Comparison of ENCODE assay signal across 1 cellular context in the genomic region with DNA sequence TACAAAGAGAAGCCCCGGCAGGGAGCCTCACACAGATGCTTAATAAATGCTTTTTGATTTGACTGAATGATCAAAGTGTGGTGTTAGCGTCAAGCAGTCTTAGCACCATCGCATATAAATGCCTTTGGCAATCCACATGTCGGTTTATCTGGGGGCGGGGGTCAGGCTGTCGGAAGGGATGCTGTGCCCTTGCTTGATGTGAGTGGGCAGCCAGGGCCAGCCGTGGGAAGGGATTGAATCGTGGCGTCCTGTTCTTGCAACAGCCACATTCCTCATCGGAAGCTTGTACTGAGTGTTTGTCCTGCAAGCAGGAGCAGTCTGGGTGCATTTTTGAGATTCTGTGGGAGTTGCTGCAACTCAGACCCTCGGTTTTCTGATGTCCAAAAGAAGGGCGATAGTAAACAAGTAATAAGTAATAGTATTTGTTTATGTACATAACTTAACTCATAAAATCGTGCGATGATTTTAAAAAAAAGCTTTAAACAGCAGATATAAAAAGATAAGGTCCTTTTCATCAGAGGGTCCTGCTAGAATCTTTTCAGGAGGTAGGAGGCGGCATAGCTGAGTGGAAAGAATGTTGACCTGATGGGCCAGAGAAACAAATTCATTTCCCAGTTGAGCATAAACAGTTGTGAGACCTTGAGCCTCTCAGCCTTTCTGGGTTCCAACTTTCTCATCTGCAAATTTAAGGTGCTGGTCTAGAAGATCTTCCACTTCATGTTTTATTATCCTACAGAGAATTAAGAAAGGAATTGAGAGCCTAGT.
TF ChIP-seq lines count a peak whose summit lies in the region.

No MANE protein-coding gene starts in this region.

TF ChIP-seq in WTC11, 78 proteins besides CTCF, POLR2A, EP300 and RAD21 (continued from another document):
- TF ChIP-seq CDX4 (CRISPR knock-in tag; IDR thresholded peaks at IDR 0.05; ENCODE audit: borderline replicate concordance) (no peak), RELA (CRISPR knock-in tag; IDR thresholded peaks at IDR 0.05; ENCODE audit: borderline replicate concordance) (no peak), ZNF281 (CRISPR knock-in tag; IDR thresholded peaks at IDR 0.05) (no peak)
